Comparison of ENCODE assay signal across 20 cellular contexts in genomic region chr5:100644776-100645175, GRCh38.
DNase-seq lines count a peak whose midpoint lies in the region; FAIRE-seq and TF ChIP-seq lines count a peak whose summit lies in the region.
"Had no signal": no experiment of that assay in that cellular context is flagged by ENCODE, and none has a peak within 500 bp of the region (broad histone marks: within the 10 kb centered on the region; RNA-seq: fewer than 3 reads in every experiment).

No MANE protein-coding gene starts in this region.

- H3K9me3 Mint-ChIP-seq in mesothelial cell of epicardium, result no peaks in the 10 kb centered on the region
- H3K9me3 Mint-ChIP-seq: CD4-positive, alpha-beta T cell; CD8-positive, alpha-beta T cell had no signal

- H3K4me1 Mint-ChIP-seq in mesothelial cell of epicardium, result peaks cover 25% of the 10 kb centered on the region
- H3K4me1 Mint-ChIP-seq: B cell had no signal

- no peak for TF ChIP-seq CTCF in bronchial epithelial cell (IDR thresholded peaks at IDR 0.05; ENCODE audit: insufficient read depth, low read length, severe bottlenecking)
- no peak for TF ChIP-seq CTCF in mesothelial cell of epicardium (IDR thresholded peaks at IDR 0.05; ENCODE audit: unreplicated experiment)

- H3K36me3 ChIP-seq in bronchial epithelial cell (ENCODE audit: control insufficient read depth, insufficient read depth, low read length), result no peaks in the 10 kb centered on the region
- H3K36me3 ChIP-seq: BLaER1 treated with 17β-estradiol and CSF1 and Interleukin-3, amounts not matched to agents 10 nM and 100 nM had no signal

- DNase-seq in GM12891 (ENCODE audit: insufficient read length, low spot score) (no peak), bronchial epithelial cell (ENCODE audit: low read depth) (peak; percentile 61), renal cortical epithelial cell (ENCODE audit: low read depth) (peak; percentile 63), NCI-H510A (lab: John Stamatoyannopoulos, UW) (no peak), NCI-H345 (lab: John Stamatoyannopoulos, UW) (no peak), mesothelial cell of epicardium (ENCODE audit: low spot score in 2 of 2, unreplicated experiment in 2 of 2) (no peak)
- DNase-seq: 8988T; AML-193; Caco-2; Calu3; CD4-positive, alpha-beta T cell; CD8-positive, alpha-beta T cell; GF-D8 had no signal

- H3K4me3 Mint-ChIP-seq in mesothelial cell of epicardium, result no peak overlapping the region
- H3K4me3 Mint-ChIP-seq: B cell; CD4-positive, alpha-beta T cell; CD8-positive, alpha-beta T cell had no signal

- no peaks in the 10 kb centered on the region for H3K27me3 Mint-ChIP-seq in mesothelial cell of epicardium (ENCODE audit: low read depth)
- H3K27me3 Mint-ChIP-seq: CD4-positive, alpha-beta T cell had no signal

- H3K4me3 ChIP-seq in bronchial epithelial cell (ENCODE audit: low read depth, low read length), result no peak overlapping the region
- H3K4me3 ChIP-seq: BLaER1 treated with 17β-estradiol and CSF1 and Interleukin-3, amounts not matched to agents 10 nM and 100 nM had no signal

- FAIRE-seq in GM12891 (lab: Jason Lieb, UNC) (peak; percentile 28), bronchial epithelial cell (lab: Jason Lieb, UNC) (no peak)
- FAIRE-seq: A204.1, D721Med, G401.6, GM12892, GM18507 had no signal

- H3K27ac Mint-ChIP-seq in mesothelial cell of epicardium, result no peak overlapping the region
- H3K27ac Mint-ChIP-seq: B cell; CD4-positive, alpha-beta T cell; CD8-positive, alpha-beta T cell had no signal

- H3K36me3 Mint-ChIP-seq in mesothelial cell of epicardium, result no peaks in the 10 kb centered on the region
- H3K36me3 Mint-ChIP-seq: CD8-positive, alpha-beta T cell had no signal

- no peak for TF ChIP-seq POLR2A in GM12891 (IDR thresholded peaks at IDR 0.05; ENCODE audit: low read depth, low read length)

- no peaks in the 10 kb centered on the region for H3K27me3 ChIP-seq in bronchial epithelial cell (ENCODE audit: control insufficient read depth, insufficient read depth, low read length)
- H3K27me3 ChIP-seq: BLaER1 treated with 17β-estradiol and CSF1 and Interleukin-3, amounts not matched to agents 10 nM and 100 nM had no signal

TF ChIP-seq in GM12891, 5 proteins besides CTCF, POLR2A, EP300 and RAD21:
- no peak for TF ChIP-seq SPI1 (IDR thresholded peaks at IDR 0.05; ENCODE audit: low read depth, low read length)
- TF ChIP-seq TAF1 (IDR thresholded peaks at IDR 0.05; ENCODE audit: low read depth, low read length), result no peak
- TF ChIP-seq PAX5 (IDR thresholded peaks at IDR 0.05; ENCODE audit: insufficient read depth, low read length, severe bottlenecking), result no peak
- no peak for TF ChIP-seq POLR2AphosphoS5 (IDR thresholded peaks at IDR 0.05; ENCODE audit: low read depth, low read length)
- no peak for TF ChIP-seq POU2F2 (IDR thresholded peaks at IDR 0.05; ENCODE audit: low read depth, low read length)
TF ChIP-seq in GM12891: peak in this region for 0.

Comparison
In these comparisons a context has a peak if more than half of its experiments do, and no peak if none do; other contexts are left out.
1. DNase-seq: peak in bronchial epithelial cell (single experiment) and renal cortical epithelial cell (single experiment); none in GM12891 (single experiment), NCI-H510A (single experiment), NCI-H345 (single experiment) and mesothelial cell of epicardium (0 of 2).